9 cellular contexts compared by ENCODE assay signal in genomic region chr2:69453475-69454129, GRCh38.
DNase-seq lines count a peak whose midpoint lies in the region; ATAC-seq and TF ChIP-seq lines count a peak whose summit lies in the region.
"Had no signal": no experiment of that assay in that cellular context is flagged by ENCODE, and none has a peak within 500 bp of the region (broad histone marks: within the 10 kb centered on the region; RNA-seq: fewer than 3 reads in every experiment).

No MANE protein-coding gene starts in this region.

- H3K4me3 ChIP-seq in tibial artery, result no peak overlapping the region
- H3K4me3 ChIP-seq: transverse colon had no signal

- in situ Hi-C loops in ACHN (cut with HindIII; ENCODE audit: low pct_ligation_motif_present, low pct_unique_long_range_greater_than_20kb, low sequenced_read_pairs), result no loop called here

- H3K36me3 ChIP-seq in tibial artery, result no peaks in the 10 kb centered on the region
- H3K36me3 ChIP-seq: transverse colon had no signal

- H3K27me3 ChIP-seq in tibial artery, result no peaks in the 10 kb centered on the region
- H3K27me3 ChIP-seq: transverse colon had no signal

- no peaks in the 10 kb centered on the region for H3K9me3 ChIP-seq in tibial artery
- H3K9me3 ChIP-seq: transverse colon had no signal

- DNase-seq in astrocyte of the hippocampus (ENCODE audit: low read depth, low spot score) (peak; percentile 26), C1 segment of cervical spinal cord (lab: John Stamatoyannopoulos, UW) (no peak), tibial artery (no peak), NCI-H446 treated with DMSO at 0.1 percent for 48 hours (lab: John Stamatoyannopoulos, UW) (no peak), ACHN (no peak)
- DNase-seq: transverse colon had no signal

- intact Hi-C loops in tibial artery (cut with DNase I; ENCODE audit: low total_unique reads), result no loop called here

- peak; percentile 85 for ATAC-seq in GM18499 (IDR thresholded peaks at IDR 0.05; ENCODE audit: insufficient read depth, unreplicated experiment)
- ATAC-seq in GM19452 (IDR thresholded peaks at IDR 0.05; ENCODE audit: unreplicated experiment), result peak; percentile 84
- ATAC-seq in HG03139 (IDR thresholded peaks at IDR 0.05; ENCODE audit: unreplicated experiment), result peak; percentile 58

- no peaks in the 10 kb centered on the region for H3K4me1 ChIP-seq in tibial artery
- H3K4me1 ChIP-seq: transverse colon had no signal

- H3K27ac ChIP-seq in tibial artery, result no peak overlapping the region
- H3K27ac ChIP-seq: transverse colon had no signal

- no peak for TF ChIP-seq CTCF in tibial artery (IDR thresholded peaks at IDR 0.05)
